In the genomic region with DNA sequence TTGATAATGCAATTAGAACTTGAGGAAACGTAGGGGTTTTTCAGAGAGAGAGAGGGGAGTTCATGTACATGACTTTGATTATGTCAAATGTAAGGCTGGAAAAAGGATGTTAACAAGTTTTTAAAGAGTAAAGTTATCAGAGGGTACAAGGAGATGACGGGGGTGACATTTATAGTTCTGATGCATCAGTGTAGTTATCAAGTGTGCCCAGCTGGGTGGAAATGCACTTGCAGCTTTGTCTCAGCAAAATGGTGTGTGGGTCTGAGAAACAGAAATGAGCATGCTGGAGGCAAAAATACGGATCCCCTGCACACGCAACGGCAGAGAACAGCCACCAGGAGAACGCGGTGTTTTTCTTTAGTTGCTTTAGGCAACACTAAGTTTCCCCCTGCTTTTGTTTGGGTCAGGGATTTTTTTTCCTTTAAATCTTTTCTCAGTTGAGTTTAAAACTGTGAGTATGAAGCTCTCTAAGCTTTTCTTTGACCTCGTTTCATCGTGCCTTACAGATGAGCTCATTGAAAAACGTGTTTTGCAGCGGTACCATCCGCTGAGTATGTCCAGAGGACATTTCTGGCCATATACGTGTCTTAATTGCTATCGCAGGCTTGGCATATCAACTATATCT, we compare ENCODE assay signal across 13 cellular contexts.
A peak's percentile ranks its signal among the peaks of the same experiment; 100 is the strongest.
DNase-seq lines count a peak whose midpoint lies in the region; ATAC-seq and TF ChIP-seq lines count a peak whose summit lies in the region.
"Had no signal": no experiment of that assay in that cellular context is flagged by ENCODE, and none has a peak within 500 bp of the region (broad histone marks: within the 10 kb centered on the region; RNA-seq: fewer than 3 reads in every experiment).

No MANE protein-coding gene starts in this region.

- no peak overlapping the region for H3K4me3 Mint-ChIP-seq in progenitor cell of endocrine pancreas (ENCODE audit: low read depth)
- H3K4me3 Mint-ChIP-seq: memory B cell had no signal

- ATAC-seq in HG02763 (IDR thresholded peaks at IDR 0.05; ENCODE audit: unreplicated experiment) = no peak
- no peak for ATAC-seq in GM21447 (IDR thresholded peaks at IDR 0.05; ENCODE audit: unreplicated experiment)
- ATAC-seq: activated naive CD4-positive, alpha-beta T cell treated with anti-CD3 and anti-CD28 coated beads, Interleukin-2, amount 50 U/mL, for 72 hours had no signal

- H3K27me3 Mint-ChIP-seq in progenitor cell of endocrine pancreas = no peaks in the 10 kb centered on the region

- H3K27me3 ChIP-seq in BJ (ENCODE audit: control insufficient read depth, insufficient read depth, low read length) (no peaks in the 10 kb centered on the region), WERI-Rb-1 (ENCODE audit: insufficient read depth, low read depth, severe bottlenecking) (no peaks in the 10 kb centered on the region)
- H3K27me3 ChIP-seq: SJCRH30 had no signal

- H3K4me3 ChIP-seq in BJ (ENCODE audit: low read depth, low read length) = peak overlapping the region; percentile 1
- no peak overlapping the region for H3K4me3 ChIP-seq in WERI-Rb-1 (ENCODE audit: low read depth, low read length)
- H3K4me3 ChIP-seq: SJCRH30 had no signal

- no peaks in the 10 kb centered on the region for H3K9me3 ChIP-seq in WERI-Rb-1 (ENCODE audit: severe bottlenecking)
- H3K9me3 ChIP-seq: SJCRH30 had no signal

- CTCF ChIA-PET in BJ (lab: Yijun Ruan, JAX) = interaction anchor here (0.6 to 2.2 kb wide), 7 partner anchors 11 to 312 kb away, joined by 3 to 14 read pairs (median 3); no protein-coding TSS in a partner anchor

- H3K4me1 Mint-ChIP-seq in progenitor cell of endocrine pancreas (ENCODE audit: low read depth) = peaks cover 6% of the 10 kb centered on the region
- H3K4me1 Mint-ChIP-seq: memory B cell had no signal

- H3K36me3 Mint-ChIP-seq in progenitor cell of endocrine pancreas (ENCODE audit: insufficient read depth) = peaks cover 3% of the 10 kb centered on the region
- H3K36me3 Mint-ChIP-seq: activated naive CD4-positive, alpha-beta T cell treated with anti-CD3 and anti-CD28 coated beads, Interleukin-2, amount 50 U/mL, for 72 hours; memory B cell had no signal

- POLR2A ChIA-PET in BJ (lab: Charles Lee) = interaction anchor here (0.6 kb wide), 1 partner anchor 386 kb away, joined by 4 read pairs; no protein-coding TSS in a partner anchor

- H3K36me3 ChIP-seq in BJ (ENCODE audit: control insufficient read depth, insufficient read depth, low read length) = no peaks in the 10 kb centered on the region
- H3K36me3 ChIP-seq in WERI-Rb-1 = no peaks in the 10 kb centered on the region
- H3K36me3 ChIP-seq: SJCRH30 had no signal

- DNase-seq in BJ (ENCODE audit: low read depth) (peak; percentile 54), WERI-Rb-1 (no peak), fibroblast of the conjunctiva (ENCODE audit: low read depth) (peak; percentile 22), progenitor cell of endocrine pancreas (ENCODE audit: low spot score, unreplicated experiment) (no peak), NCI-H2171 (lab: John Stamatoyannopoulos, UW) (no peak)
- DNase-seq in activated effector memory CD4-positive, alpha-beta T cell treated with Interleukin-2 at 50 U/mL for 16 hours = no peak
- DNase-seq: activated CD4-positive, alpha-beta T cell treated with anti-CD3 and anti-CD28 coated beads for 48 hours; NCI-H446; SJCRH30 had no signal

- TF ChIP-seq CTCF in BJ (IDR thresholded peaks at IDR 0.05; ENCODE audit: insufficient read depth, low read depth, low read length) (peak; percentile 46), WERI-Rb-1 (IDR thresholded peaks at IDR 0.05; ENCODE audit: low read depth, low read length) (peak; percentile 40; the same call in 1 of the 2 replicates), progenitor cell of endocrine pancreas (IDR thresholded peaks at IDR 0.05; ENCODE audit: unreplicated experiment) (peak; percentile 34)

- H3K9me3 Mint-ChIP-seq in progenitor cell of endocrine pancreas (ENCODE audit: low read depth) = no peaks in the 10 kb centered on the region

- H3K27ac Mint-ChIP-seq in progenitor cell of endocrine pancreas = no peak overlapping the region
- H3K27ac Mint-ChIP-seq: activated naive CD4-positive, alpha-beta T cell treated with anti-CD3 and anti-CD28 coated beads, Interleukin-2, amount 50 U/mL, for 72 hours; memory B cell had no signal

- H3K27ac ChIP-seq in WERI-Rb-1 = no peak overlapping the region
- H3K27ac ChIP-seq: SJCRH30 had no signal

Comparison
In these comparisons a context has a peak if more than half of its experiments do, and no peak if none do; other contexts are left out.
1. DNase-seq: peak in BJ (single experiment) and fibroblast of the conjunctiva (single experiment); none in WERI-Rb-1 (single experiment), progenitor cell of endocrine pancreas (single experiment), NCI-H2171 (single experiment) and activated effector memory CD4-positive, alpha-beta T cell treated with Interleukin-2 at 50 U/mL for 16 hours (single experiment).
2. Peak in every context shown above with its lines, with median percentiles within 50 percentile points of each other: CTCF ChIP-seq.